Comparison of ENCODE assay signal across 8 cellular contexts in genomic region chr18:11946756-11947155, GRCh38. TPM values are rescaled to one million over a fixed set of nuclear protein-coding genes. Genes with fewer than 3 reads are reported as not detected.
DNase-seq lines count a peak whose midpoint lies in the region; ATAC-seq and TF ChIP-seq lines count a peak whose summit lies in the region.

No MANE protein-coding gene starts in this region.

- TF ChIP-seq CTCF in activated B cell treated with CpG ODN at 0.5 μM for 24 hours (IDR thresholded peaks at IDR 0.05): no peak

- H3K27ac ChIP-seq in skin epidermis: peak overlapping the region in 20 of 21 experiments; percentile 51 to 95 (median 86)

- CTCF ChIA-PET in activated B cell treated with CpG ODN at 0.5 μM for 24 hours (lab: Charles Lee): interaction anchor here (1.0 kb wide), 2 partner anchors 48 to 92 kb away, joined by 3 to 4 read pairs; no protein-coding TSS in a partner anchor

- H3K27ac Mint-ChIP-seq in activated B cell treated with CpG ODN at 0.5 μM for 24 hours: no peak overlapping the region

- no peaks in the 10 kb centered on the region for H3K9me3 Mint-ChIP-seq in activated B cell treated with CpG ODN at 0.5 μM for 24 hours

- peak overlapping the region; percentile 84 for H3K4me3 Mint-ChIP-seq in activated B cell treated with CpG ODN at 0.5 μM for 24 hours

- peaks cover 13% of the 10 kb centered on the region for H3K4me1 Mint-ChIP-seq in activated B cell treated with CpG ODN at 0.5 μM for 24 hours

- H3K4me3 ChIP-seq in skin epidermis: peak overlapping the region in 6 of 7 experiments; percentile 26 to 44 (median 36)

- H3K27me3 Mint-ChIP-seq in activated B cell treated with CpG ODN at 0.5 μM for 24 hours: no peaks in the 10 kb centered on the region

- ATAC-seq in activated B cell treated with CpG ODN at 0.5 μM for 24 hours (ENCODE audit: low read depth) (no peak), left ventricle myocardium superior (peak; percentile 45), GM21367 (IDR thresholded peaks at IDR 0.05; ENCODE audit: unreplicated experiment) (no peak)

- no peaks in the 10 kb centered on the region for H3K36me3 Mint-ChIP-seq in activated B cell treated with CpG ODN at 0.5 μM for 24 hours (ENCODE audit: low read depth)

- intact Hi-C loops in activated B cell treated with CpG ODN at 0.5 μM for 24 hours (cut with micrococcal nuclease) (loop anchor here (1.0 to 2.0 kb wide), 3 partner anchors 35 to 64 kb away; partner anchors contain the start of genes IMPA2 and MPPE1), left ventricle myocardium superior (cut with micrococcal nuclease) (loop anchor here (5.0 kb wide), 1 partner anchor 41 kb away; no protein-coding TSS in a partner anchor)

- DNase-seq in SKM-1 (lab: John Stamatoyannopoulos, UW; ENCODE audit: unreplicated experiment): peak; percentile 33
- DNase-seq in SKM-1 treated with dmso at 0.1 percent for 144 hours (lab: John Stamatoyannopoulos, UW; ENCODE audit: unreplicated experiment): no peak
- DNase-seq in activated B cell treated with CpG ODN at 0.5 μM for 24 hours: no peak
- no peak for DNase-seq in left ventricle myocardium superior
- DNase-seq in NCI-H1694 (lab: John Stamatoyannopoulos, UW): no peak
- no peak for DNase-seq in cortex of kidney (lab: John Stamatoyannopoulos, UW)

- POLR2A ChIA-PET in activated B cell treated with CpG ODN at 0.5 μM for 24 hours (lab: Charles Lee): interaction anchor here (0.9 to 3.1 kb wide), 4 partner anchors 8 to 103 kb away, joined by 3 to 18 read pairs (median 4); partner anchors contain the start of genes IMPA2 and MPPE1

RNA-seq across cellular contexts. Expression of gene IMPA2, which starts 34.6 kb away (rescaled TPM):
- total RNA-seq in activated B cell treated with CpG ODN at 0.5 μM for 24 hours (5.8 and 7.5 TPM in 2 replicates), left ventricle myocardium superior (73.3 TPM)

RNA-seq across cellular contexts. Expression of gene MPPE1, which starts 38.6 kb away (rescaled TPM):
- 39.0 and 52.9 TPM in 2 replicates for total RNA-seq in activated B cell treated with CpG ODN at 0.5 μM for 24 hours
- total RNA-seq in left ventricle myocardium superior: 34.4 TPM
